ENCODE assay signal across 28 cellular contexts in genomic region chr1:165168466-165168865, GRCh38.
"Had no signal": no experiment of that assay in that cellular context is flagged by ENCODE, and none has a peak within 500 bp of the region (broad histone marks: within the 10 kb centered on the region; RNA-seq: fewer than 3 reads in every experiment).

No MANE protein-coding gene starts in this region.

- H3K4me1 ChIP-seq: esophagus muscularis mucosa, heart right ventricle, left ventricle myocardium inferior, upper lobe of left lung, vagina had no signal

- H3K4me3 ChIP-seq: cardiac muscle cell, esophagus muscularis mucosa, heart right ventricle, left ventricle myocardium inferior, lung, ovary, right lobe of liver, upper lobe of left lung, vagina had no signal

- H3K27me3 ChIP-seq: cardiac muscle cell, esophagus muscularis mucosa, neutrophil, ovary, right lobe of liver, upper lobe of left lung, vagina had no signal

- H3K36me3 Mint-ChIP-seq: activated naive CD8-positive, alpha-beta T cell; mesothelial cell of epicardium; naive B cell had no signal

- H3K36me3 ChIP-seq: cardiac muscle cell, esophagus muscularis mucosa, heart right ventricle, left ventricle myocardium inferior, neutrophil, ovary, right lobe of liver, upper lobe of left lung, vagina had no signal

- H3K4me3 Mint-ChIP-seq: activated naive CD8-positive, alpha-beta T cell; effector memory CD8-positive, alpha-beta T cell; mesothelial cell of epicardium; naive B cell; nephron progenitor cell; stimulated activated naive CD8-positive, alpha-beta T cell treated with anti-CD3 and anti-CD28 coated beads, Interleukin-15, amount 100 ng/mL, for 72 hours had no signal

- H3K4me1 Mint-ChIP-seq: naive B cell; stimulated activated naive CD8-positive, alpha-beta T cell treated with anti-CD3 and anti-CD28 coated beads, Interleukin-15, amount 100 ng/mL, for 72 hours had no signal

- H3K27ac Mint-ChIP-seq: activated naive CD8-positive, alpha-beta T cell; effector memory CD8-positive, alpha-beta T cell; mesothelial cell of epicardium; naive B cell; nephron progenitor cell; progenitor cell of endocrine pancreas; stimulated activated naive CD8-positive, alpha-beta T cell treated with anti-CD3 and anti-CD28 coated beads, Interleukin-15, amount 100 ng/mL, for 72 hours had no signal

- H3K9me3 Mint-ChIP-seq: mesothelial cell of epicardium; nephron progenitor cell; stimulated activated naive CD8-positive, alpha-beta T cell treated with anti-CD3 and anti-CD28 coated beads, Interleukin-15, amount 100 ng/mL, for 72 hours had no signal

- DNase-seq: activated CD4-positive, alpha-beta T cell treated with anti-CD3 and anti-CD28 coated beads for 48 hours; activated CD4-positive, alpha-beta T cell treated with anti-CD3 and anti-CD28 coated beads, Interleukin-2, amount 50 U/mL, for 48 hours; activated CD8-positive, alpha-beta memory T cell treated with anti-CD3 and anti-CD28 coated beads for 24 hours; activated effector memory CD4-positive, alpha-beta T cell treated with Interleukin-2 at 50 U/mL for 16 hours; activated naive CD4-positive, alpha-beta T cell treated with Interleukin-2 at 50 U/mL for 16 hours; anterior cingulate cortex; cortex of kidney; effector memory CD8-positive, alpha-beta T cell; foreskin melanocyte; heart right ventricle; left ventricle myocardium inferior; naive B cell; nephron progenitor cell; ovary; right lobe of liver; stimulated activated CD4-positive, alpha-beta T cell treated with anti-CD3 and anti-CD28 coated beads, Interleukin-12 subunit alpha, Interleukin-12 subunit beta, amount 100 ng/mL, for 4 hours; stimulated activated CD4-positive, alpha-beta T cell treated with anti-CD3 and anti-CD28 coated beads, Interleukin-4, amount 100 ng/mL, for 1 hour; stimulated activated naive CD8-positive, alpha-beta T cell treated with anti-CD3 and anti-CD28 coated beads, Interleukin-15, amount 100 ng/mL, for 72 hours; substantia nigra; upper lobe of left lung had no signal

- H3K9me3 ChIP-seq: esophagus muscularis mucosa, heart right ventricle, left ventricle myocardium inferior, neutrophil, ovary, right lobe of liver, upper lobe of left lung, vagina had no signal

- H3K27ac ChIP-seq: cardiac muscle cell, esophagus muscularis mucosa, heart right ventricle, left ventricle myocardium inferior, neutrophil, ovary, right lobe of liver, upper lobe of left lung, vagina had no signal

- ATAC-seq: effector memory CD8-positive, alpha-beta T cell; heart right ventricle; right lobe of liver; stimulated activated naive CD8-positive, alpha-beta T cell treated with anti-CD3 and anti-CD28 coated beads, Interleukin-15, amount 100 ng/mL, for 72 hours had no signal
